In genomic region chr14:90331497-90332270, GRCh38 we compare ENCODE assay signal across 8 cellular contexts. TPM values are rescaled to one million over a fixed set of nuclear protein-coding genes. Genes with fewer than 3 reads are reported as not detected.
DNase-seq lines count a peak whose midpoint lies in the region; ATAC-seq and TF ChIP-seq lines count a peak whose summit lies in the region.

NRDE2 (minus strand) TSS chr14:90331941; CDS start chr14:90331904, 37 bp downstream.

- H3K36me3 ChIP-seq in adrenal gland (replicated peaks in 1 of 2) = no peaks in the 10 kb centered on the region
- H3K36me3 ChIP-seq in heart right ventricle = no peaks in the 10 kb centered on the region
- H3K36me3 ChIP-seq in upper lobe of left lung = no peaks in the 10 kb centered on the region

- H3K9me3 ChIP-seq in adrenal gland (replicated peaks in 1 of 3) (no peaks in the 10 kb centered on the region), heart right ventricle (no peaks in the 10 kb centered on the region), upper lobe of left lung (no peaks in the 10 kb centered on the region)

- 2 to 12% (median 7%) methylated on average over 16 to 46 of the region's 46 CpGs for WGBS in adrenal gland, 4 donors
- WGBS in heart right ventricle, 2 donors = 4% methylated on average over 46 of the region's 46 CpGs
- WGBS in upper lobe of left lung, 2 donors = 5 to 9% methylated on average over 20 to 46 of the region's 46 CpGs

- H3K4me3 ChIP-seq in adrenal gland = peak within 1 kb of the TSS; percentile 55 to 78 (median 70)
- H3K4me3 ChIP-seq in heart right ventricle = peak within 1 kb of the TSS; percentile 62 to 80 (median 72)
- peak within 1 kb of the TSS; percentile 52 to 81 (median 64) for H3K4me3 ChIP-seq in upper lobe of left lung

- peak; percentile 100 for DNase-seq in NCI-H1694 (lab: John Stamatoyannopoulos, UW)
- peak; percentile 98 to 100 (median 100) for DNase-seq in adrenal gland
- DNase-seq in heart right ventricle = peak; percentile 100
- DNase-seq in posterior cingulate gyrus = peak; percentile 96 to 99 (median 98)
- peak; percentile 99 to 100 for DNase-seq in upper lobe of left lung

- ATAC-seq in GM18498 (IDR thresholded peaks at IDR 0.05; ENCODE audit: unreplicated experiment) = peak; percentile 95
- peak; percentile 96 for ATAC-seq in HG02885 (IDR thresholded peaks at IDR 0.05; ENCODE audit: poor library complexity, unreplicated experiment)
- peak; percentile 99 to 100 (median 100) for ATAC-seq in heart right ventricle
- ATAC-seq in upper lobe of left lung (ENCODE audit: low FRiP score in 2 of 2) = peak; percentile 100

- TF ChIP-seq POLR2A in adrenal gland (IDR thresholded peaks at IDR 0.05) (peak; percentile 62 to 65), upper lobe of left lung (IDR thresholded peaks at IDR 0.05) (peak in 3 of 4 donors; percentile 28 to 64 (median 56))

- TF ChIP-seq CTCF in adrenal gland (IDR thresholded peaks at IDR 0.05) (no peak), heart right ventricle (IDR thresholded peaks at IDR 0.05) (peak in 1 of 9 donors; percentile 15), upper lobe of left lung (IDR thresholded peaks at IDR 0.05) (peak in 1 of 6 experiments; percentile 15)

- H3K4me1 ChIP-seq in adrenal gland (replicated peaks in 1 of 2) (peaks cover 8 to 13% of the 10 kb centered on the region in 2 donors), heart right ventricle (peaks cover 0 to 16% (median 11%) of the 10 kb centered on the region in 9 donors), upper lobe of left lung (peaks cover 7 to 14% (median 8%) of the 10 kb centered on the region in 4 donors)

- intact Hi-C loops in T-helper 1 cell treated with Interleukin-12 subunit alpha and Interleukin-12 subunit beta and Interleukin-4 antibody, amounts not matched to agents 30 ng/mL and 1 ng/mL, for 36 hours (cut with micrococcal nuclease) = loop anchor here (1.0 to 2.0 kb wide), 8 partner anchors 31 to 1085 kb away; partner anchors contain the start of genes EFCAB11 and PSMC1
- intact Hi-C loops in adrenal gland (cut with DNase I) (no loop called here), heart right ventricle (cut with DNase I) (loop anchor here in 9 of 10 donors (1.0 to 5.0 kb wide), 4 partner anchors 51 to 66 kb away; partner anchors contain the start of gene CALM1 (in 2 of the 9)), posterior cingulate gyrus (cut with DNase I) (loop anchor here (1.0 to 5.0 kb wide), 2 partner anchors 52 to 66 kb away; partner anchors contain the start of gene CALM1)

- no peak for TF ChIP-seq EP300 in upper lobe of left lung (IDR thresholded peaks at IDR 0.05)

- H3K27me3 ChIP-seq in adrenal gland = no peaks in the 10 kb centered on the region
- peaks cover 0 to 14% (median 0%) of the 10 kb centered on the region in 7 donors for H3K27me3 ChIP-seq in heart right ventricle
- H3K27me3 ChIP-seq in upper lobe of left lung = no peaks in the 10 kb centered on the region

- H3K27ac ChIP-seq in adrenal gland (peak within 1 kb of the TSS in 4 of 5 donors; percentile 48 to 86 (median 64)), heart right ventricle (peak within 1 kb of the TSS; percentile 73 to 92 (median 87)), upper lobe of left lung (peak within 1 kb of the TSS; percentile 74 to 90 (median 88))

RNA-seq across cellular contexts. Expression of gene NRDE2, which starts in this region (rescaled TPM):
- total RNA-seq in T-helper 1 cell treated with Interleukin-12 subunit alpha and Interleukin-12 subunit beta and Interleukin-4 antibody, amounts not matched to agents 30 ng/mL and 1 ng/mL, for 36 hours = 20.2 and 22.9 TPM in 2 replicates
- total RNA-seq in adrenal gland (10 to 100 TPM in 7 of 8 donors, 1 to 10 TPM in 1; 9.2 to 24.8 (median 16.4) TPM), heart right ventricle (10 to 100 TPM; 11.2 to 16.7 (median 13.5) TPM), upper lobe of left lung (10 to 100 TPM; 12.0 to 51.3 (median 20.3) TPM)
- polyA plus RNA-seq in adrenal gland (10 to 100 TPM in 2 of 3 donors, 1 to 10 TPM in 1; 9.2 to 25.6 (median 13.5) TPM), heart right ventricle (10 to 100 TPM in 1 of 2 donors, 1 to 10 TPM in 1; 4.3 to 15.9 TPM)

Comparison
In these comparisons a context has a peak if more than half of its experiments do, and no peak if none do; other contexts are left out.
1. Peak in every context shown above with its lines: DNase-seq, ATAC-seq, H3K4me3 ChIP-seq and H3K27ac ChIP-seq.
2. intact Hi-C loops: an anchor here in T-helper 1 cell treated with Interleukin-12 subunit alpha and Interleukin-12 subunit beta and Interleukin-4 antibody, amounts not matched to agents 30 ng/mL and 1 ng/mL, for 36 hours (1.0 to 2.0 kb wide), heart right ventricle (1.0 to 5.0 kb wide) and posterior cingulate gyrus (1.0 to 5.0 kb wide); none called in adrenal gland.